ENCODE assay signal across 9 cellular contexts in the genomic region with DNA sequence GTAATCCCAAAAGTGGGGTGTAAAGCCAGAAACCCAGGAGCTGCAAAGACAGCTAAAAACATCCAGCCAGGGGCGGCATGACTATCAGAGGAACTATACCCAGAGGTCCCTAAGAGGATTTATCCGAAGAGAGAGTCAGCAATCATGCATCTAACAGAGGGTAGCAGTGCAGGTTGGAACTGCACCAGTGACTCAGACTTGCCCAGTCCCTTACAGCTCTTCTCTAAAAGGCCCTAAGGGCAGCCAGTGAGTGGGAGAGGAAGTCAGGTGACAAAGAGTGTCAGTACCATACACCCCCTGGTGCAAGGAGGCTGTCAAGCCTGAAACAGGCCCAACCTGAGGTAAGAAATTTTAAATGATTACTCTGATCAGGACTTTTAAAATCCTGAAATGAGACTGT.
DNase-seq lines count a peak whose midpoint lies in the region; ATAC-seq, FAIRE-seq and TF ChIP-seq lines count a peak whose summit lies in the region.
"Had no signal": no experiment of that assay in that cellular context is flagged by ENCODE, and none has a peak within 500 bp of the region (broad histone marks: within the 10 kb centered on the region; RNA-seq: fewer than 3 reads in every experiment).

No MANE protein-coding gene starts in this region.

- TF ChIP-seq CTCF in OCI-LY3 (IDR thresholded peaks at IDR 0.05; ENCODE audit: low read depth, low read length) (0 out of 2 replicates have a peak, but pooled peaks have one; percentile 9), mammary epithelial cell (conservative IDR thresholded peaks at IDR 0.05 in 1 of 2, IDR thresholded peaks at IDR 0.05 in 1 of 2; ENCODE audit: extremely low read depth in 1 of 2, insufficient read depth in 1 of 2, low read depth in 1 of 2, low read length in 2 of 2) (peak in 1 of 2 donors; percentile 20), D721Med (IDR thresholded peaks at IDR 0.05; ENCODE audit: insufficient read depth, missing control alignments) (no peak)

- H3K9me3 ChIP-seq in OCI-LY3 (ENCODE audit: insufficient read depth, low read length) (no peaks in the 10 kb centered on the region), mammary epithelial cell (replicated peaks; ENCODE audit: insufficient read depth, low read length) (no peaks in the 10 kb centered on the region)

- BruUV-seq in mammary epithelial cell (replicated peaks; lab: Mats Ljungman, UMichigan), result no TSS peak

- peaks cover 44% of the 10 kb centered on the region for H3K36me3 Mint-ChIP-seq in activated CD4-positive, alpha-beta T cell treated with anti-CD3 and anti-CD28 coated beads, Interleukin-2, amount 10 ng/mL, durations not matched to agents 7 days and 5 days (ENCODE audit: low read depth)

- H3K79me2 ChIP-seq in OCI-LY3 (ENCODE audit: low read length), result no peaks in the 10 kb centered on the region
- H3K79me2 ChIP-seq in mammary epithelial cell (ENCODE audit: insufficient read depth, low read length), result no peaks in the 10 kb centered on the region

- FAIRE-seq in D721Med (lab: Jason Lieb, UNC), result no peak

- no peak overlapping the region for H3K27ac Mint-ChIP-seq in activated CD4-positive, alpha-beta T cell treated with anti-CD3 and anti-CD28 coated beads, Interleukin-2, amount 10 ng/mL, durations not matched to agents 7 days and 5 days

- H4K20me1 ChIP-seq in OCI-LY3 (ENCODE audit: insufficient read depth, low read length) (no peaks in the 10 kb centered on the region), mammary epithelial cell (ENCODE audit: insufficient read depth, low read length) (no peaks in the 10 kb centered on the region)

- POLR2A ChIA-PET in activated CD4-positive, alpha-beta T cell treated with anti-CD3 and anti-CD28 coated beads, Interleukin-2, amount 10 ng/mL, durations not matched to agents 7 days and 5 days (lab: Charles Lee), result no interaction called here

- no peak overlapping the region for H3K4me2 ChIP-seq in OCI-LY3 (ENCODE audit: low read length)
- H3K4me2 ChIP-seq in mammary epithelial cell (ENCODE audit: insufficient read depth, low read depth, low read length), result peak overlapping the region; percentile 34

- no peak overlapping the region for H3K4me3 Mint-ChIP-seq in activated CD4-positive, alpha-beta T cell treated with anti-CD3 and anti-CD28 coated beads, Interleukin-2, amount 10 ng/mL, durations not matched to agents 7 days and 5 days

- peak; percentile 95 for ATAC-seq in HG02623 (IDR thresholded peaks at IDR 0.05; ENCODE audit: unreplicated experiment)

- H3K4me3 ChIP-seq in OCI-LY3 (ENCODE audit: low read length) (no peak overlapping the region), mammary epithelial cell (replicated peaks in 1 of 3; ENCODE audit: insufficient read depth in 1 of 3, low read depth in 2 of 3, low read length in 3 of 3) (no peak overlapping the region)

- intact Hi-C loops in mammary epithelial cell (cut with micrococcal nuclease), result loop anchor here (5.0 kb wide), 1 partner anchor 89 kb away; the partner anchor contains the start of gene CAMK2D

- H3K27ac ChIP-seq in OCI-LY3 (ENCODE audit: low read length) (no peak overlapping the region), mammary epithelial cell (ENCODE audit: insufficient read depth, low read depth, low read length) (no peak overlapping the region)

- no peaks in the 10 kb centered on the region for H3K27me3 ChIP-seq in OCI-LY3 (ENCODE audit: low read depth, low read length)
- no peaks in the 10 kb centered on the region for H3K27me3 ChIP-seq in mammary epithelial cell (ENCODE audit: insufficient read depth, low read length)

- H3K4me1 Mint-ChIP-seq in activated CD4-positive, alpha-beta T cell treated with anti-CD3 and anti-CD28 coated beads, Interleukin-2, amount 10 ng/mL, durations not matched to agents 7 days and 5 days, result peaks cover 43% of the 10 kb centered on the region

- H2AFZ ChIP-seq in OCI-LY3 (ENCODE audit: low read depth, low read length) (no peak overlapping the region), mammary epithelial cell (ENCODE audit: low read depth, low read length) (peak overlapping the region; percentile 25)

- dilution Hi-C loops in mammary epithelial cell (cut with HindIII; ENCODE audit: low sequenced_read_pairs), result no loop called here

- H3K9me3 Mint-ChIP-seq in activated CD4-positive, alpha-beta T cell treated with anti-CD3 and anti-CD28 coated beads, Interleukin-2, amount 10 ng/mL, durations not matched to agents 7 days and 5 days, result no peaks in the 10 kb centered on the region
- H3K9me3 Mint-ChIP-seq: CD8-positive, alpha-beta memory T cell had no signal

- DNase-seq in activated CD4-positive, alpha-beta T cell treated with anti-CD3 and anti-CD28 coated beads for 1 hour, result peak; percentile 13
- DNase-seq in activated CD4-positive, alpha-beta T cell treated with anti-CD3 and anti-CD28 coated beads, Interleukin-2, amount 10 ng/mL, durations not matched to agents 7 days and 5 days, result no peak
- DNase-seq in mammary epithelial cell (peak; percentile 76), D721Med (ENCODE audit: insufficient read length, low spot score) (no peak), NCI-H748 treated with DMSO at 0.1 percent for 48 hours (lab: John Stamatoyannopoulos, UW) (no peak)
- DNase-seq in stimulated activated CD4-positive, alpha-beta T cell treated with anti-CD3 and anti-CD28 coated beads, Interleukin-4, amount 100 ng/mL, for 1 hour, result peak; percentile 11

- H3K36me3 ChIP-seq in OCI-LY3 (replicated peaks; ENCODE audit: low read depth, low read length) (no peaks in the 10 kb centered on the region), mammary epithelial cell (ENCODE audit: insufficient read depth, low read length) (no peaks in the 10 kb centered on the region)

- CTCF ChIA-PET in activated CD4-positive, alpha-beta T cell treated with anti-CD3 and anti-CD28 coated beads, Interleukin-2, amount 10 ng/mL, durations not matched to agents 7 days and 5 days (lab: Charles Lee), result interaction anchor here (0.6 to 1.4 kb wide), 4 partner anchors 11 to 126 kb away, joined by 3 to 4 read pairs (median 3); no protein-coding TSS in a partner anchor
- CTCF ChIA-PET in mammary epithelial cell (lab: Charles Lee; ENCODE audit: low non-redundant PET), result interaction anchor here (0.5 kb wide), 1 partner anchor 986 kb away, joined by 5 read pairs; no protein-coding TSS in a partner anchor

- H3K9ac ChIP-seq in OCI-LY3 (ENCODE audit: low read length) (no peak overlapping the region), mammary epithelial cell (ENCODE audit: insufficient read depth, low read length) (no peak overlapping the region)

- in situ Hi-C loops in mammary epithelial cell (cut with MboI; ENCODE audit: low sequenced_read_pairs in 2 of 2), result no loop called here

- H3K4me1 ChIP-seq in OCI-LY3 (ENCODE audit: low read length) (peaks cover 10% of the 10 kb centered on the region), mammary epithelial cell (ENCODE audit: insufficient read depth, low read length) (peaks cover 15% of the 10 kb centered on the region)

- WGBS in mammary epithelial cell (ENCODE audit: low coverage, missing lambda C conversion rate), result 55% methylated on average over 2 of the region's 2 CpGs

- H3K27me3 Mint-ChIP-seq in activated CD4-positive, alpha-beta T cell treated with anti-CD3 and anti-CD28 coated beads, Interleukin-2, amount 10 ng/mL, durations not matched to agents 7 days and 5 days, result no peaks in the 10 kb centered on the region
- H3K27me3 Mint-ChIP-seq: CD8-positive, alpha-beta memory T cell had no signal

Comparison
In these comparisons a context has a peak if more than half of its experiments do, and no peak if none do; other contexts are left out.
1. DNase-seq: peak in activated CD4-positive, alpha-beta T cell treated with anti-CD3 and anti-CD28 coated beads for 1 hour (single experiment), mammary epithelial cell (single experiment) and stimulated activated CD4-positive, alpha-beta T cell treated with anti-CD3 and anti-CD28 coated beads, Interleukin-4, amount 100 ng/mL, for 1 hour (single experiment); none in activated CD4-positive, alpha-beta T cell treated with anti-CD3 and anti-CD28 coated beads, Interleukin-2, amount 10 ng/mL, durations not matched to agents 7 days and 5 days (single experiment), D721Med (single experiment) and NCI-H748 treated with DMSO at 0.1 percent for 48 hours (single experiment).